8 cellular contexts compared by ENCODE assay signal in the genomic region with DNA sequence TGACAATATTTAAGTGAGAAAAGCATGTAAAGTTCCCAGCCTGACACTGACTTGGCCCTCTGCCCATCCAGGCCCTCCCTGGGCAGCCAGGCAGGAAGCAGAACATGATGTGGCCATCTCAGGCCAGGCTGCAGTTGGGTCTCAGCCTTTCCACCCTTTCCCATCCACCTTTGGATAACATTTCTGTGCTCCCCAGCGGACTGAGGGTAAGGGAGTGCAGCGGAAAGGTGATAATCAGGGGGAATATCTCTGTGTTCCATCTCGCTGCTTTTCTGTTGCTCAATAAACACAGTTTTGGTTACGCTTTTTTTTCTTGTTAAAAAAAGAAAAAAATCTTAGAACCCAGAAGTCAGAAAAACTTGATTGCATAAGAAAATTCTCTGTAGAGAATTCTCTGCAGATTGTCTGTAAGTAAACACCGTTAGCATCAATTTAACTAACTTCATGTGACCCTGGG.
A peak's percentile ranks its signal among the peaks of the same experiment; 100 is the strongest.
DNase-seq lines count a peak whose midpoint lies in the region; TF ChIP-seq lines count a peak whose summit lies in the region.

No MANE protein-coding gene starts in this region.

- H3K27ac Mint-ChIP-seq in CD14-positive monocyte: peak overlapping the region; percentile 84 to 93 (median 86)
- peak overlapping the region; percentile 66 for H3K27ac Mint-ChIP-seq in nephron progenitor cell

- H3K4me3 Mint-ChIP-seq in CD14-positive monocyte (peak overlapping the region; percentile 80 to 93), nephron progenitor cell (no peak overlapping the region)

- TF ChIP-seq CTCF in CD14-positive monocyte (IDR thresholded peaks at IDR 0.05): no peak
- no peak for TF ChIP-seq CTCF in nephron progenitor cell (IDR thresholded peaks at IDR 0.05)

- intact Hi-C loops in CD14-positive monocyte (cut with micrococcal nuclease): no loop called here

- peaks cover 0 to 2% (median 0%) of the 10 kb centered on the region in 3 donors for H3K27me3 Mint-ChIP-seq in CD14-positive monocyte (ENCODE audit: low read depth in 3 of 3)
- H3K27me3 Mint-ChIP-seq in nephron progenitor cell (ENCODE audit: low read depth, poor library complexity): no peaks in the 10 kb centered on the region

- H3K4me1 Mint-ChIP-seq in CD14-positive monocyte (peaks cover 59% of the 10 kb centered on the region), nephron progenitor cell (peaks cover 9% of the 10 kb centered on the region)

- H3K36me3 Mint-ChIP-seq in CD14-positive monocyte (peaks cover 0 to 4% of the 10 kb centered on the region in 2 donors), nephron progenitor cell (ENCODE audit: low read depth) (no peaks in the 10 kb centered on the region)

- DNase-seq in CD14-positive monocyte (ENCODE audit: low spot score) (peak; percentile 59), M059J (ENCODE audit: low read depth) (peak; percentile 54), dermis blood vessel endothelial cell (peak; percentile 77), nephron progenitor cell (no peak), DMS 273 (lab: John Stamatoyannopoulos, UW; ENCODE audit: unreplicated experiment) (no peak), NCI-H2081 (lab: John Stamatoyannopoulos, UW) (no peak), NCI-H1417 treated with DMSO at 0.1 percent for 48 hours (lab: John Stamatoyannopoulos, UW) (no peak), NCI-H82 treated with DMSO at 0.1 percent for 48 hours (lab: John Stamatoyannopoulos, UW; ENCODE audit: unreplicated experiment) (no peak)

- peaks cover 0 to 6% (median 4%) of the 10 kb centered on the region in 7 donors for H3K9me3 Mint-ChIP-seq in CD14-positive monocyte
- H3K9me3 Mint-ChIP-seq in nephron progenitor cell: peaks cover 5% of the 10 kb centered on the region

Comparison
In these comparisons a context has a peak if more than half of its experiments do, and no peak if none do; other contexts are left out.
1. DNase-seq: peak in CD14-positive monocyte (single experiment), M059J (single experiment) and dermis blood vessel endothelial cell (single experiment); none in nephron progenitor cell (single experiment), DMS 273 (single experiment), NCI-H2081 (0 of 2), NCI-H1417 treated with DMSO at 0.1 percent for 48 hours (single experiment) and NCI-H82 treated with DMSO at 0.1 percent for 48 hours (single experiment).